8 cellular contexts compared by ENCODE assay signal in genomic region chr16:2194852-2195315, GRCh38. TPM values are rescaled to one million over a fixed set of nuclear protein-coding genes. Genes with fewer than 3 reads are reported as not detected.
DNase-seq lines count a peak whose midpoint lies in the region; ATAC-seq and TF ChIP-seq lines count a peak whose summit lies in the region.

No MANE protein-coding gene starts in this region.

- H3K36me3 ChIP-seq in HUES64 (ENCODE audit: insufficient read depth, low read length) (no peaks in the 10 kb centered on the region), testis (ENCODE audit: low read depth, missing control alignments) (no peaks in the 10 kb centered on the region)

- H3K4me1 ChIP-seq in HUES64 (ENCODE audit: insufficient read depth, low read length), result no peaks in the 10 kb centered on the region
- peaks cover 9% of the 10 kb centered on the region for H3K4me1 ChIP-seq in testis

- CTCF ChIA-PET in RWPE1 (lab: Yijun Ruan, JAX), result interaction anchor here (0.6 to 2.5 kb wide), 20 partner anchors 9 to 307 kb away, joined by 3 to 10 read pairs (median 4); partner anchors contain the start of genes MLST8 and TEDC2

- 15% methylated on average over 9 of the region's 10 CpGs for WGBS in HUES64
- WGBS in testis, 2 donors, result 36 to 40% methylated on average over 3 to 10 of the region's 10 CpGs

- peak overlapping the region; percentile 53 for H3K4me3 ChIP-seq in HUES64 (ENCODE audit: low read length)
- H3K4me3 ChIP-seq in testis, result no peak overlapping the region

- ATAC-seq in HG03457 (IDR thresholded peaks at IDR 0.05; ENCODE audit: unreplicated experiment) (no peak), GM21381 (IDR thresholded peaks at IDR 0.05; ENCODE audit: unreplicated experiment) (no peak)

- peak; percentile 57 for TF ChIP-seq CTCF in RWPE1 (conservative IDR thresholded peaks at IDR 0.05; ENCODE audit: low read depth)
- TF ChIP-seq CTCF in testis (IDR thresholded peaks at IDR 0.05), result peak in 1 of 3 experiments; percentile 34

- intact Hi-C loops in testis (cut with DNase I; ENCODE audit: low total_unique reads), result no loop called here

- peaks cover 43% of the 10 kb centered on the region for H3K27me3 ChIP-seq in HUES64 (ENCODE audit: insufficient read depth, low read length)
- no peaks in the 10 kb centered on the region for H3K27me3 ChIP-seq in testis

- H3K27ac ChIP-seq in HUES64 (ENCODE audit: low read depth, low read length) (no peak overlapping the region), RWPE1 (no peak overlapping the region; the same call in 1 of the 2 replicates), testis (no peak overlapping the region)

- no peak overlapping the region for H3K9ac ChIP-seq in HUES64 (ENCODE audit: low read depth, low read length)

- no peak for TF ChIP-seq POLR2A in testis (IDR thresholded peaks at IDR 0.05)

- DNase-seq in DMS79 treated with DMSO at 0.1 percent for 48 hours (lab: John Stamatoyannopoulos, UW), result peak; percentile 75
- DNase-seq in RWPE1 (ENCODE audit: low spot score), result peak; percentile 55
- peak; percentile 66 for DNase-seq in astrocyte of the hippocampus (ENCODE audit: low read depth, low spot score)
- DNase-seq in islet precursor cell, result peak; percentile 87
- DNase-seq in testis, result peak; percentile 49

- POLR2A ChIA-PET in RWPE1 (lab: Yijun Ruan, JAX; ENCODE audit: low non-redundant PET), result interaction anchor here (1.0 to 1.5 kb wide), 3 partner anchors 31 to 56 kb away, joined by 3 to 9 read pairs (median 4); partner anchors contain the start of gene ECI1

- no peaks in the 10 kb centered on the region for H3K9me3 ChIP-seq in HUES64 (ENCODE audit: insufficient read depth, low read depth, low read length)
- H3K9me3 ChIP-seq in testis, result no peaks in the 10 kb centered on the region

RNA-seq across cellular contexts. Expression of gene CASKIN1, which starts 1.5 kb away (rescaled TPM):
- polyA plus RNA-seq in HUES64 (2013, experiment 1 of 2), result 1.9 TPM
- 2.3 TPM for polyA plus RNA-seq in HUES64 (2013, experiment 2 of 2)
- total RNA-seq in testis, result 100 to 1,000 TPM in 1 of 2 donors, 1 to 10 TPM in 1; 6.4 to 159 TPM
- polyA plus RNA-seq in testis (ENCODE audit: insufficient read depth, low read depth, low replicate concordance), result 2.1 TPM

RNA-seq across cellular contexts. Expression of gene MLST8, which starts 10.4 kb away (rescaled TPM):
- polyA plus RNA-seq in HUES64 (2013, experiment 1 of 2), result 66.0 TPM
- polyA plus RNA-seq in HUES64 (2013, experiment 2 of 2), result 70.6 TPM
- 100 to 1,000 TPM in 1 of 2 donors, 10 to 100 TPM in 1; 95.4 to 113 TPM for total RNA-seq in testis
- 89.0 TPM for polyA plus RNA-seq in testis (ENCODE audit: insufficient read depth, low read depth, low replicate concordance)

RNA-seq across cellular contexts. Expression of gene BRICD5, which starts 15.8 kb away (rescaled TPM):
- polyA plus RNA-seq in HUES64 (2013, experiment 1 of 2), result 7.9 TPM
- polyA plus RNA-seq in HUES64 (2013, experiment 2 of 2), result 5.9 TPM
- 10 to 100 TPM; 37.8 to 66.5 TPM for total RNA-seq in testis
- polyA plus RNA-seq in testis (ENCODE audit: insufficient read depth, low read depth, low replicate concordance), result 25.1 TPM

RNA-seq across cellular contexts. Expression of gene PGP, which starts 19.8 kb away (rescaled TPM):
- 33.7 TPM for polyA plus RNA-seq in HUES64 (2013, experiment 1 of 2)
- polyA plus RNA-seq in HUES64 (2013, experiment 2 of 2), result 31.4 TPM
- 100 to 1,000 TPM in 1 of 2 donors, 10 to 100 TPM in 1; 50.0 to 118 TPM for total RNA-seq in testis
- polyA plus RNA-seq in testis (ENCODE audit: insufficient read depth, low read depth, low replicate concordance), result 56.3 TPM

RNA-seq across cellular contexts. Expression of gene E4F1, which starts 28.5 kb away (rescaled TPM):
- 17.1 TPM for polyA plus RNA-seq in HUES64 (2013, experiment 1 of 2)
- 17.0 TPM for polyA plus RNA-seq in HUES64 (2013, experiment 2 of 2)
- 10 to 100 TPM; 57.4 to 69.4 TPM for total RNA-seq in testis
- polyA plus RNA-seq in testis (ENCODE audit: insufficient read depth, low read depth, low replicate concordance), result 20.0 TPM
